ENCODE assay signal across 1 cellular context in genomic region chr2:58558866-58559265, GRCh38.
TF ChIP-seq lines count a peak whose summit lies in the region.

No MANE protein-coding gene starts in this region.

TF ChIP-seq in GM23338, 12 proteins besides CTCF, POLR2A, EP300 and RAD21 (continued from another document):
- TF ChIP-seq CREB1 (CRISPR knock-in tag; IDR thresholded peaks at IDR 0.05; ENCODE audit: low read depth), result no peak
